In the genomic region with DNA sequence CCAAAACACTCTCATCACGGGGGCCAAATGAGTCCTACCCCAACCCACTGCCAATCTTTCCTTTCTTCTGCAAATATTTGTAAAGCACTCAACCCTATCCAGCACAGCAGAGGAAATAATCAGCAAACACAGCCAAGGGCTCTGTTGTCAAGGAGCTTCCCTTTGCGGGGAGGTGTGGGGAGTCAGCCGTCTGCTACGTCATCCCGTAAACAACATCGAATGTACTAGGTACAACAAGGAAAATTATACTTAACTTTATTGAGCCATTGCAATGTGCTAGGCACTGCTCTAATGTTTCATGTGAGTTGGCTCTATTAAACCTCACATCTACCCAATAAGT, we compare ENCODE assay signal across 18 cellular contexts. TPM values are rescaled to one million over a fixed set of nuclear protein-coding genes. Genes with fewer than 3 reads are reported as not detected.
A peak's percentile ranks its signal among the peaks of the same experiment; 100 is the strongest.
DNase-seq lines count a peak whose midpoint lies in the region; ATAC-seq, FAIRE-seq and TF ChIP-seq lines count a peak whose summit lies in the region.
"Had no signal": no experiment of that assay in that cellular context is flagged by ENCODE, and none has a peak within 500 bp of the region (broad histone marks: within the 10 kb centered on the region; RNA-seq: fewer than 3 reads in every experiment).

No MANE protein-coding gene starts in this region.

- H3K27ac Mint-ChIP-seq in activated naive CD4-positive, alpha-beta T cell treated with anti-CD3 and anti-CD28 coated beads for 36 hours = no peak overlapping the region
- H3K27ac Mint-ChIP-seq: T-helper 1 cell treated with Interleukin-12 subunit alpha and Interleukin-12 subunit beta and Interleukin-4 antibody, amounts not matched to agents 30 μg/mL and 1 μg/mL, for 36 hours had no signal

- H4K20me1 ChIP-seq in PC-9 (ENCODE audit: insufficient read depth) = no peaks in the 10 kb centered on the region

- H3K9me3 ChIP-seq in pancreas (no peaks in the 10 kb centered on the region), PC-9 (ENCODE audit: insufficient read depth, low read depth) (no peaks in the 10 kb centered on the region)
- H3K9me3 ChIP-seq: heart left ventricle had no signal

- BruUV-seq in PC-9 (replicated peaks; lab: Mats Ljungman, UMichigan) = no TSS peak

- no peaks in the 10 kb centered on the region for H3K9me3 Mint-ChIP-seq in activated naive CD4-positive, alpha-beta T cell treated with anti-CD3 and anti-CD28 coated beads for 36 hours
- H3K9me3 Mint-ChIP-seq: T-helper 1 cell treated with Interleukin-12 subunit alpha and Interleukin-12 subunit beta and Interleukin-4 antibody, amounts not matched to agents 30 μg/mL and 1 μg/mL, for 36 hours had no signal

- H3K4me1 ChIP-seq in pancreas = no peaks in the 10 kb centered on the region
- no peaks in the 10 kb centered on the region for H3K4me1 ChIP-seq in PC-9 (replicated peaks; ENCODE audit: insufficient read depth)
- H3K4me1 ChIP-seq: heart left ventricle had no signal

- no peaks in the 10 kb centered on the region for H3K9me2 ChIP-seq in PC-9 (ENCODE audit: insufficient read depth)

- H3K4me3 Mint-ChIP-seq in activated naive CD4-positive, alpha-beta T cell treated with anti-CD3 and anti-CD28 coated beads for 36 hours = no peak overlapping the region
- H3K4me3 Mint-ChIP-seq: T-helper 1 cell treated with Interleukin-12 subunit alpha and Interleukin-12 subunit beta and Interleukin-4 antibody, amounts not matched to agents 30 μg/mL and 1 μg/mL, for 36 hours had no signal

- H2AFZ ChIP-seq in PC-9 = no peak overlapping the region

- H3K27me3 ChIP-seq in pancreas = no peaks in the 10 kb centered on the region
- H3K27me3 ChIP-seq in PC-9 (ENCODE audit: insufficient read depth, low read depth) = peaks cover 70% of the 10 kb centered on the region

- 64 to 66% methylated on average over 6 of the region's 6 CpGs for WGBS in pancreas, 2 donors

- H3K27me3 Mint-ChIP-seq in activated naive CD4-positive, alpha-beta T cell treated with anti-CD3 and anti-CD28 coated beads for 36 hours (ENCODE audit: low read depth) = peaks cover 2% of the 10 kb centered on the region

- peak; percentile 97 for DNase-seq in NCI-H1092 (lab: John Stamatoyannopoulos, UW)
- DNase-seq in NCI-H2107 treated with DMSO at 0.1 percent for 48 hours (lab: John Stamatoyannopoulos, UW; ENCODE audit: unreplicated experiment) = peak; percentile 96
- DNase-seq in pancreas = peak in 1 of 6 donors; percentile 2
- no peak for DNase-seq in activated naive CD4-positive, alpha-beta T cell treated with anti-CD3 and anti-CD28 coated beads for 36 hours
- no peak for DNase-seq in activated naive CD4-positive, alpha-beta T cell treated with Interleukin-2 at 50 U/mL for 16 hours
- DNase-seq in PC-9 = no peak
- DNase-seq: activated CD4-positive, alpha-beta T cell treated with anti-CD3 and anti-CD28 coated beads, Interleukin-2, amount 50 U/mL, for 4 hours; activated effector memory CD4-positive, alpha-beta T cell treated with Interleukin-2 at 50 U/mL for 16 hours; MM.1S had no signal

- intact Hi-C loops in pancreas (cut with DNase I) = no loop called here
- intact Hi-C loops in activated naive CD4-positive, alpha-beta T cell treated with anti-CD3 and anti-CD28 coated beads for 36 hours (cut with micrococcal nuclease) = no loop called here
- intact Hi-C loops in PC-9 (cut with micrococcal nuclease; ENCODE audit: unreplicated experiment) = no loop called here

- no peak for FAIRE-seq in pancreas (lab: Jason Lieb, UNC)
- FAIRE-seq: bronchial epithelial cell, endothelial cell of umbilical vein, G401.6, GM18507 had no signal

- no peaks in the 10 kb centered on the region for H3K4me1 Mint-ChIP-seq in activated naive CD4-positive, alpha-beta T cell treated with anti-CD3 and anti-CD28 coated beads for 36 hours (ENCODE audit: low read depth)

- H3K79me2 ChIP-seq in PC-9 (ENCODE audit: low read depth) = no peaks in the 10 kb centered on the region

- no peak overlapping the region for H3K4me2 ChIP-seq in PC-9

- CTCF ChIA-PET in activated naive CD4-positive, alpha-beta T cell treated with anti-CD3 and anti-CD28 coated beads for 36 hours (lab: Charles Lee) = interaction anchor here (1.8 kb wide), 1 partner anchor 9 kb away, joined by 6 read pairs; no protein-coding TSS in a partner anchor
- CTCF ChIA-PET in PC-9 (lab: Charles Lee) = no interaction called here

- H3F3A ChIP-seq in PC-9 (ENCODE audit: insufficient read depth, low read depth) = no peaks in the 10 kb centered on the region

- POLR2A ChIA-PET in PC-9 (lab: Charles Lee; ENCODE audit: unreplicated experiment) = no interaction called here

- H3K36me3 ChIP-seq in pancreas = no peaks in the 10 kb centered on the region
- H3K36me3 ChIP-seq in PC-9 (ENCODE audit: low read depth) = no peaks in the 10 kb centered on the region
- H3K36me3 ChIP-seq: heart left ventricle had no signal

- H3K4me3 ChIP-seq in pancreas (no peak overlapping the region), PC-9 (no peak overlapping the region)
- H3K4me3 ChIP-seq: heart left ventricle, skin epidermis had no signal

- H3K27ac ChIP-seq in angular gyrus (ENCODE audit: low read depth, low read length) = peak overlapping the region; percentile 69
- no peak overlapping the region for H3K27ac ChIP-seq in pancreas
- no peak overlapping the region for H3K27ac ChIP-seq in PC-9
- H3K27ac ChIP-seq: heart left ventricle, skin epidermis had no signal

- no peaks in the 10 kb centered on the region for H3K36me3 Mint-ChIP-seq in activated naive CD4-positive, alpha-beta T cell treated with anti-CD3 and anti-CD28 coated beads for 36 hours (ENCODE audit: low read depth)

- ATAC-seq in pancreas (peak in 3 of 4 donors; percentile 27 to 76 (median 73)), GM21381 (IDR thresholded peaks at IDR 0.05; ENCODE audit: unreplicated experiment) (no peak)
- ATAC-seq: heart left ventricle had no signal

- TF ChIP-seq CTCF in pancreas (IDR thresholded peaks at IDR 0.05) (no peak), PC-9 (conservative IDR thresholded peaks at IDR 0.05) (no peak)

RNA-seq across cellular contexts. Expression of a gene that starts 22.8 kb away (rescaled TPM):
- 1 to 10 TPM; 2.8 to 6.8 (median 3.3) TPM for total RNA-seq in pancreas
- 10 to 100 TPM in 1 of 2 donors, 1 to 10 TPM in 1; 5.4 to 10.6 TPM for polyA plus RNA-seq in pancreas
- total RNA-seq in activated naive CD4-positive, alpha-beta T cell treated with anti-CD3 and anti-CD28 coated beads for 36 hours = under 1 TPM; 0.31 to 0.72 TPM
- total RNA-seq in PC-9 (2021) = 2.1 and 2.2 TPM in 2 replicates
- total RNA-seq: endothelial cell of umbilical vein had no signal
- polyA plus RNA-seq: endothelial cell of umbilical vein had no signal

Comparison
In these comparisons a context has a peak if more than half of its experiments do, and no peak if none do; other contexts are left out.
1. DNase-seq: peak in NCI-H1092 (single experiment) and NCI-H2107 treated with DMSO at 0.1 percent for 48 hours (single experiment); none in activated naive CD4-positive, alpha-beta T cell treated with anti-CD3 and anti-CD28 coated beads for 36 hours (single experiment), activated naive CD4-positive, alpha-beta T cell treated with Interleukin-2 at 50 U/mL for 16 hours (single experiment) and PC-9 (0 of 2).